In the genomic region with DNA sequence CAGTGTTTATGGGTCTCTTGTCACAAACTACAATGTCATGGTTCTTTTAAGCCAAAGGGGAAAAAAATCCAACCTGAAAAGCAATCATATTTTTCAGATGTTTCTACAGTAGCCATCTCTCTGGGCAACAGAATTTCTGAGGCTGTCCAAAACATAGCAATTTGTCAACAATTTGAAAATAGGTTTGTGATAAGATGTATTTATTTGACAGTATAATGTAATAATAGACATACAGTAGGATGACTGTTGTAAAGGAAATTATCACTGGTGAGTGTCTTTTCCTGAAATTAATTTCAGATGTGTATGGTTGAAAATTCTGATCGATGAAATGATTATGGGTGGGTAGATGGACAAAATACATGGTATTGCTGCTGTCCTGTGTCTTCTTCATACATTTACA, we compare ENCODE assay signal across 11 cellular contexts.
"Had no signal": no experiment of that assay in that cellular context is flagged by ENCODE, and none has a peak within 500 bp of the region (broad histone marks: within the 10 kb centered on the region; RNA-seq: fewer than 3 reads in every experiment).

No MANE protein-coding gene starts in this region.

- FAIRE-seq: H1, H54 had no signal

- H3K4me3 ChIP-seq: GM23248, GM23338, HAP-1 had no signal

- H3K9me3 ChIP-seq: HAP-1 had no signal

- H3K4me1 ChIP-seq: HAP-1 had no signal

- H3K9ac ChIP-seq: GM23248 had no signal

- DNase-seq: GM23248, GOT3, H7, H9, HCEC 1CT, HFFc6 had no signal

- H3K36me3 ChIP-seq: HAP-1 had no signal

- ATAC-seq: GM23338, HCT116 had no signal

- H2AFZ ChIP-seq: GM23248, GM23338 had no signal

- H3K27ac ChIP-seq: GM23248 had no signal

- H3K4me2 ChIP-seq: GM23338 had no signal
